9 cellular contexts compared by ENCODE assay signal in the genomic region with DNA sequence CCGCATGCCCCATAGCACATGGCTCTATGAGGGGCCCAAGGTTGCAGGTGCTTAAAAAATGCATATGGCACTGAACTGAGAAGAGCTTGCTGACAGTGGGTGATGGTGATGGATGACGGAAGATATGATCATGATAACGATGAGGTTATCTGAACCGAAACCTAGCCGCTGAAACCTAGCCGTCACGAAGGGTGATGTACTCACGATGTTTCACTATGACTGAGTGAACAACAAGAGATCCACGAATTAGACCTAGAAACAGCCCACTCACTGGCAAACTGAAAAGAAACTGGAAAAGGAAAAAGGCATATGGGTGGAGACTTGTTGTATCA. TPM values are rescaled to one million over a fixed set of nuclear protein-coding genes. Genes with fewer than 3 reads are reported as not detected.
DNase-seq lines count a peak whose midpoint lies in the region; ATAC-seq, FAIRE-seq and TF ChIP-seq lines count a peak whose summit lies in the region.
"Had no signal": no experiment of that assay in that cellular context is flagged by ENCODE, and none has a peak within 500 bp of the region (broad histone marks: within the 10 kb centered on the region; RNA-seq: fewer than 3 reads in every experiment).

No MANE protein-coding gene starts in this region.

- FAIRE-seq in D721Med (lab: Jason Lieb, UNC): no peak

- CTCF ChIA-PET in PC-9 (lab: Charles Lee): no interaction called here

- H3F3A ChIP-seq in PC-9 (ENCODE audit: insufficient read depth, low read depth): peaks cover 14% of the 10 kb centered on the region

- intact Hi-C loops in PC-9 (cut with micrococcal nuclease; ENCODE audit: unreplicated experiment): no loop called here

- peak; percentile 79 to 86 for DNase-seq in activated T-cell treated with anti-CD3 and anti-CD28 coated beads, Interleukin-2, amount 50 U/mL, for 72 hours
- DNase-seq in D721Med (ENCODE audit: insufficient read length, low spot score) (no peak), foreskin fibroblast (no peak), PC-9 (no peak)
- DNase-seq: nucleus accumbens had no signal

- H2AFZ ChIP-seq in PC-9: no peak overlapping the region

- H3K4me3 ChIP-seq in foreskin fibroblast (ENCODE audit: low read depth in 1 of 2, low read length in 2 of 2): no peak overlapping the region
- H3K4me3 ChIP-seq in PC-9: no peak overlapping the region
- H3K4me3 ChIP-seq: esophagus muscularis mucosa had no signal

- H3K36me3 ChIP-seq in PC-9 (ENCODE audit: low read depth): no peaks in the 10 kb centered on the region
- H3K36me3 ChIP-seq: esophagus muscularis mucosa had no signal

- peak; percentile 88 for ATAC-seq in GM19455 (IDR thresholded peaks at IDR 0.05; ENCODE audit: unreplicated experiment)
- ATAC-seq in HG03135 (IDR thresholded peaks at IDR 0.05; ENCODE audit: unreplicated experiment): peak; percentile 89
- peak; percentile 63 to 64 for ATAC-seq in activated T-cell treated with anti-CD3 and anti-CD28 coated beads, Interleukin-2, amount 50 U/mL, for 72 hours (replicated peaks in 1 of 2)
- ATAC-seq in stimulated activated memory B cell treated with anti-CD40 and anti-IgM and Interleukin-4, amounts not matched to agents 10 μg/mL and 1 μg/mL and 100 μg/mL, for 72 hours: peak; percentile 89

- H3K9me3 ChIP-seq in PC-9 (ENCODE audit: insufficient read depth, low read depth): no peaks in the 10 kb centered on the region; the same call in 1 of the 2 replicates
- H3K9me3 ChIP-seq: esophagus muscularis mucosa had no signal

- H3K27ac ChIP-seq in PC-9: no peak overlapping the region
- H3K27ac ChIP-seq: esophagus muscularis mucosa had no signal

- H4K20me1 ChIP-seq in PC-9 (ENCODE audit: insufficient read depth): no peaks in the 10 kb centered on the region

- no peak for TF ChIP-seq CTCF in D721Med (IDR thresholded peaks at IDR 0.05; ENCODE audit: insufficient read depth, missing control alignments)
- no peak for TF ChIP-seq CTCF in foreskin fibroblast (IDR thresholded peaks at IDR 0.05; ENCODE audit: low read depth, low read length)
- TF ChIP-seq CTCF in PC-9 (conservative IDR thresholded peaks at IDR 0.05): no peak

- H3K9me3 Mint-ChIP-seq in activated T-cell treated with anti-CD3 and anti-CD28 coated beads, Interleukin-2, amount 50 U/mL, for 72 hours: peaks cover 10 to 12% of the 10 kb centered on the region in 2 donors
- peaks cover 15% of the 10 kb centered on the region for H3K9me3 Mint-ChIP-seq in stimulated activated memory B cell treated with anti-CD40 and anti-IgM and Interleukin-4, amounts not matched to agents 10 μg/mL and 1 μg/mL and 100 μg/mL, for 72 hours

- peak overlapping the region; percentile 52 for H3K27ac Mint-ChIP-seq in activated T-cell treated with anti-CD3 and anti-CD28 coated beads, Interleukin-2, amount 50 U/mL, for 72 hours
- H3K27ac Mint-ChIP-seq in stimulated activated memory B cell treated with anti-CD40 and anti-IgM and Interleukin-4, amounts not matched to agents 10 μg/mL and 1 μg/mL and 100 μg/mL, for 72 hours: peak overlapping the region; percentile 40

- H3K4me1 Mint-ChIP-seq in activated T-cell treated with anti-CD3 and anti-CD28 coated beads, Interleukin-2, amount 50 U/mL, for 72 hours (ENCODE audit: low read depth): peaks cover 100% of the 10 kb centered on the region
- peaks cover 68% of the 10 kb centered on the region for H3K4me1 Mint-ChIP-seq in stimulated activated memory B cell treated with anti-CD40 and anti-IgM and Interleukin-4, amounts not matched to agents 10 μg/mL and 1 μg/mL and 100 μg/mL, for 72 hours

- H3K4me1 ChIP-seq in PC-9 (replicated peaks; ENCODE audit: insufficient read depth): peaks cover 21% of the 10 kb centered on the region
- H3K4me1 ChIP-seq: esophagus muscularis mucosa had no signal

- H3K9me2 ChIP-seq in PC-9 (ENCODE audit: insufficient read depth): no peaks in the 10 kb centered on the region

- H3K79me2 ChIP-seq in PC-9 (ENCODE audit: low read depth): no peaks in the 10 kb centered on the region

- POLR2A ChIA-PET in PC-9 (lab: Charles Lee; ENCODE audit: unreplicated experiment): no interaction called here

- peak overlapping the region; percentile 54 to 77 for H3K4me3 Mint-ChIP-seq in activated T-cell treated with anti-CD3 and anti-CD28 coated beads, Interleukin-2, amount 50 U/mL, for 72 hours
- peak overlapping the region; percentile 2 for H3K4me3 Mint-ChIP-seq in stimulated activated memory B cell treated with anti-CD40 and anti-IgM and Interleukin-4, amounts not matched to agents 10 μg/mL and 1 μg/mL and 100 μg/mL, for 72 hours

- BruUV-seq in PC-9 (replicated peaks; lab: Mats Ljungman, UMichigan): no TSS peak

- H3K27me3 Mint-ChIP-seq in activated T-cell treated with anti-CD3 and anti-CD28 coated beads, Interleukin-2, amount 50 U/mL, for 72 hours (ENCODE audit: low read depth): no peaks in the 10 kb centered on the region
- peaks cover 12% of the 10 kb centered on the region for H3K27me3 Mint-ChIP-seq in stimulated activated memory B cell treated with anti-CD40 and anti-IgM and Interleukin-4, amounts not matched to agents 10 μg/mL and 1 μg/mL and 100 μg/mL, for 72 hours

- peaks cover 17 to 28% of the 10 kb centered on the region in 2 donors for H3K36me3 Mint-ChIP-seq in activated T-cell treated with anti-CD3 and anti-CD28 coated beads, Interleukin-2, amount 50 U/mL, for 72 hours (ENCODE audit: insufficient read depth in 2 of 2)
- peaks cover 9% of the 10 kb centered on the region for H3K36me3 Mint-ChIP-seq in stimulated activated memory B cell treated with anti-CD40 and anti-IgM and Interleukin-4, amounts not matched to agents 10 μg/mL and 1 μg/mL and 100 μg/mL, for 72 hours

- H3K4me2 ChIP-seq in PC-9: no peak overlapping the region

- H3K27me3 ChIP-seq in PC-9 (ENCODE audit: insufficient read depth, low read depth): no peaks in the 10 kb centered on the region
- H3K27me3 ChIP-seq: esophagus muscularis mucosa had no signal

RNA-seq across cellular contexts. Expression of gene BCL6, which starts 57.6 kb away (rescaled TPM):
- total RNA-seq in activated T-cell treated with anti-CD3 and anti-CD28 coated beads, Interleukin-2, amount 50 U/mL, for 72 hours: 100 to 1,000 TPM; 106 to 118 TPM
- 37.1 and 42.2 TPM in 2 replicates for total RNA-seq in PC-9 (2021)

Comparison
In these comparisons a context has a peak if more than half of its experiments do, and no peak if none do; other contexts are left out.
1. DNase-seq: peak in activated T-cell treated with anti-CD3 and anti-CD28 coated beads, Interleukin-2, amount 50 U/mL, for 72 hours (2 of 2); none in D721Med (single experiment), foreskin fibroblast (0 of 2) and PC-9 (0 of 2).
2. Peak in every context shown above with its lines, with median percentiles within 50 percentile points of each other: ATAC-seq.